ENCODE assay signal across 13 cellular contexts in the genomic region with DNA sequence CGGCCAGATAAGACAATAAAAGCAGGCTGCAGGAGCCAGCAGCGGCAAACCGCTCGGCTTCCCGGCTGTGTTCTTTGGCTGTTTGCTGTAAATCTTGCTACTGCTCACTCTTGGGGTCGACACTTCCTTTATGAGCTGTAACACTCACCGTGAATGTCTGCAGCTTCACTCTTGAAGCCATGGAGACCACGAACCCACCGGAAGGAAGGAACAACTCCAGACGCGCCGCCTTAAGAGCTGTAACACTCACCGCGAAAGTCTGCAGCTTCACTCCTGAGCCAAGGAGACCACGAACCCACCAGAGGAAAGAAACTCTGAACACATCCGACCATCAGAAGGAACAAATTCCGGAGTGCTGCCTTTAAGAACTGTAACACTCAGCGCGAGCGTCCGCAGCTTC.
DNase-seq lines count a peak whose midpoint lies in the region; ATAC-seq and TF ChIP-seq lines count a peak whose summit lies in the region.
"Had no signal": no experiment of that assay in that cellular context is flagged by ENCODE, and none has a peak within 500 bp of the region (broad histone marks: within the 10 kb centered on the region; RNA-seq: fewer than 3 reads in every experiment).

No MANE protein-coding gene starts in this region.

- H3K4me3 ChIP-seq in CD8-positive, alpha-beta memory T cell (ENCODE audit: low read length), result no peak overlapping the region
- H3K4me3 ChIP-seq in NB4 (ENCODE audit: low read depth, low read length), result no peak overlapping the region
- H3K4me3 ChIP-seq: transverse colon had no signal

- no peaks in the 10 kb centered on the region for H3K27me3 ChIP-seq in CD8-positive, alpha-beta memory T cell (ENCODE audit: insufficient read depth, low read length, poor library complexity, severe bottlenecking)
- H3K27me3 ChIP-seq: transverse colon had no signal

- H3K36me3 Mint-ChIP-seq in CD8-positive, alpha-beta memory T cell, result peaks cover 0 to 1% (median 0%) of the 10 kb centered on the region in 3 donors
- no peaks in the 10 kb centered on the region for H3K36me3 Mint-ChIP-seq in activated T-cell treated with anti-CD3 and anti-CD28 coated beads, Interleukin-2, amount 50 U/mL, for 72 hours (ENCODE audit: insufficient read depth in 2 of 2)
- peaks cover 6% of the 10 kb centered on the region for H3K36me3 Mint-ChIP-seq in endothelial cell (ENCODE audit: low read depth, unreplicated experiment)

- no peaks in the 10 kb centered on the region for H3K36me3 ChIP-seq in CD8-positive, alpha-beta memory T cell (ENCODE audit: insufficient read depth, low read length)
- H3K36me3 ChIP-seq: transverse colon had no signal

- H3K9me3 ChIP-seq in CD8-positive, alpha-beta memory T cell (ENCODE audit: low read length), result no peaks in the 10 kb centered on the region
- H3K9me3 ChIP-seq: transverse colon had no signal

- peak overlapping the region in 4 of 8 donors; percentile 8 to 62 (median 48) for H3K27ac Mint-ChIP-seq in CD8-positive, alpha-beta memory T cell
- H3K27ac Mint-ChIP-seq in activated T-cell treated with anti-CD3 and anti-CD28 coated beads, Interleukin-2, amount 50 U/mL, for 72 hours, result no peak overlapping the region
- no peak overlapping the region for H3K27ac Mint-ChIP-seq in endothelial cell (ENCODE audit: unreplicated experiment)

- peaks cover 2 to 8% of the 10 kb centered on the region in 2 donors for H3K27me3 Mint-ChIP-seq in CD8-positive, alpha-beta memory T cell
- H3K27me3 Mint-ChIP-seq in activated T-cell treated with anti-CD3 and anti-CD28 coated beads, Interleukin-2, amount 50 U/mL, for 72 hours (ENCODE audit: low read depth), result peaks cover 34% of the 10 kb centered on the region
- no peaks in the 10 kb centered on the region for H3K27me3 Mint-ChIP-seq in endothelial cell (ENCODE audit: unreplicated experiment)

- CTCF ChIA-PET in CD8-positive, alpha-beta memory T cell (lab: Charles Lee), result no interaction called here

- H3K27ac ChIP-seq in CD8-positive, alpha-beta memory T cell (ENCODE audit: low read depth, low read length), result no peak overlapping the region
- H3K27ac ChIP-seq: HL-60, transverse colon had no signal

- H3K4me3 Mint-ChIP-seq in CD8-positive, alpha-beta memory T cell, result peak overlapping the region in 6 of 7 donors; percentile 2 to 88 (median 62)
- peak overlapping the region; percentile 66 to 71 for H3K4me3 Mint-ChIP-seq in activated T-cell treated with anti-CD3 and anti-CD28 coated beads, Interleukin-2, amount 50 U/mL, for 72 hours
- H3K4me3 Mint-ChIP-seq in endothelial cell (ENCODE audit: unreplicated experiment), result no peak overlapping the region

- ATAC-seq in activated T-cell treated with anti-CD3 and anti-CD28 coated beads, Interleukin-2, amount 50 U/mL, for 72 hours (replicated peaks in 1 of 2), result peak; percentile 15 to 24

- no peak for TF ChIP-seq POLR2A in NB4 (IDR thresholded peaks at IDR 0.05; ENCODE audit: extremely low read depth, insufficient read length)

- POLR2A ChIA-PET in CD8-positive, alpha-beta memory T cell (lab: Charles Lee), result no interaction called here

- H3K4me1 Mint-ChIP-seq in CD8-positive, alpha-beta memory T cell, result peaks cover 26 to 36% (median 30%) of the 10 kb centered on the region in 3 donors
- H3K4me1 Mint-ChIP-seq in activated T-cell treated with anti-CD3 and anti-CD28 coated beads, Interleukin-2, amount 50 U/mL, for 72 hours (ENCODE audit: low read depth), result peaks cover 10% of the 10 kb centered on the region
- no peaks in the 10 kb centered on the region for H3K4me1 Mint-ChIP-seq in endothelial cell (ENCODE audit: unreplicated experiment)

- peaks cover 0 to 4% (median 2%) of the 10 kb centered on the region in 5 donors for H3K9me3 Mint-ChIP-seq in CD8-positive, alpha-beta memory T cell
- H3K9me3 Mint-ChIP-seq in activated T-cell treated with anti-CD3 and anti-CD28 coated beads, Interleukin-2, amount 50 U/mL, for 72 hours, result peaks cover 3 to 5% of the 10 kb centered on the region in 2 donors
- no peaks in the 10 kb centered on the region for H3K9me3 Mint-ChIP-seq in endothelial cell (ENCODE audit: unreplicated experiment)

- peaks cover 6% of the 10 kb centered on the region for H3K4me1 ChIP-seq in CD8-positive, alpha-beta memory T cell (ENCODE audit: insufficient read depth, low read length)
- H3K4me1 ChIP-seq: transverse colon had no signal

- DNase-seq in CD8-positive, alpha-beta memory T cell, result peak in 2 of 5 donors; percentile 40 to 56
- peak; percentile 65 for DNase-seq in NB4 (ENCODE audit: low read depth)
- DNase-seq in activated T-cell treated with anti-CD3 and anti-CD28 coated beads, Interleukin-2, amount 50 U/mL, for 72 hours, result peak; percentile 17 to 21
- peak; percentile 1 to 4 for DNase-seq in stimulated activated CD8-positive, alpha-beta memory T cell treated with anti-CD3 and anti-CD28 coated beads, Interleukin-15, amount 100 ng/mL, for 4 hours (ENCODE audit: low read depth in 2 of 2)
- DNase-seq in COLO668 (lab: John Stamatoyannopoulos, UW; ENCODE audit: unreplicated experiment), result no peak
- no peak for DNase-seq in endothelial cell (ENCODE audit: low spot score)
- DNase-seq in SHP77 (lab: John Stamatoyannopoulos, UW), result no peak
- DNase-seq in medulla oblongata (ENCODE audit: extremely low spot score), result no peak
- DNase-seq: mesenchymal stem cell, NCI-H2081 treated with DMSO at 0.1 percent for 48 hours, NCI-H748 treated with DMSO at 0.1 percent for 48 hours, transverse colon had no signal

- TF ChIP-seq CTCF in NB4 (IDR thresholded peaks at IDR 0.05; ENCODE audit: low read depth, low read length) (no peak), endothelial cell (IDR thresholded peaks at IDR 0.05; ENCODE audit: unreplicated experiment) (no peak)

Comparison
In these comparisons a context has a peak if more than half of its experiments do, and no peak if none do; other contexts are left out.
1. DNase-seq: peak in NB4 (single experiment), activated T-cell treated with anti-CD3 and anti-CD28 coated beads, Interleukin-2, amount 50 U/mL, for 72 hours (2 of 2) and stimulated activated CD8-positive, alpha-beta memory T cell treated with anti-CD3 and anti-CD28 coated beads, Interleukin-15, amount 100 ng/mL, for 4 hours (2 of 2); none in COLO668 (single experiment), endothelial cell (single experiment), SHP77 (0 of 2) and medulla oblongata (single experiment).